7 cellular contexts compared by ENCODE assay signal in the genomic region with DNA sequence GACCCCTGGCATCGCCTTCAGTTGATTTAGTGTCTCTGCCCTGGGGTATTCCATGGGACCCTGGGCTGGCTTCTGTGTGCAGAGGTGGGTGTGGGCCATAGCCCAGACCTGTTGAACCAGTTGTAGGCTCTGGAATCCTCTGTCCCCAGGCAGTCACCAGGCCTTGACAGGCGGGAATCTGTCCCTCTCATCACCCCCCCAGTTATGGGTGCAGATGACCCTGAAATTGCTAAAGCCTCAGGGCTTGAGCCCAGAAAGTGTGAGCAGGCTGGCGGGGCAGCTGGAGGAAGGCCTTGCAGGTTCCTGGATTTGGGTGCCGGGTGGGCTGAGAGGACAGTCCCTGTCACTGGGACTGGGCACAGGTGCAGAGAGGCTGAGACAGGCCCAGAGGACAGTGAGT. TPM values are rescaled to one million over a fixed set of nuclear protein-coding genes. Genes with fewer than 3 reads are reported as not detected.
A peak's percentile ranks its signal among the peaks of the same experiment; 100 is the strongest.
DNase-seq lines count a peak whose midpoint lies in the region; ATAC-seq and TF ChIP-seq lines count a peak whose summit lies in the region.
"Not testable (repeated sequence)": the region's sequence is repeated elsewhere in the genome, so short reads cannot be mapped to it uniquely, and the experiment has no call there.

No MANE protein-coding gene starts in this region.

- peak overlapping the region; percentile 40; the same call in 1 of the 2 replicates for H3K4me2 ChIP-seq in PC-3 (ENCODE audit: low read length)

- not testable (repeated sequence) for TF ChIP-seq POLR2A in breast epithelium (IDR thresholded peaks at IDR 0.05); ovary (IDR thresholded peaks at IDR 0.05)

- H3K27me3 ChIP-seq in PC-3 (ENCODE audit: low read length); breast epithelium; left lung; ovary; upper lobe of right lung: not testable (repeated sequence)

- CTCF ChIA-PET in PC-3 (lab: Charles Lee): not testable (repeated sequence)

- H3K36me3 ChIP-seq in PC-3 (ENCODE audit: low read depth, low read length); breast epithelium; left lung; ovary; upper lobe of right lung: not testable (repeated sequence)

- not testable (repeated sequence) for TF ChIP-seq EP300 in ovary (IDR thresholded peaks at IDR 0.05)

- DNase-seq in PC-3: peak; percentile 39
- DNase-seq in breast epithelium (ENCODE audit: low spot score in 2 of 2): peak in 1 of 2 donors; percentile 60
- DNase-seq in left lung: not testable (repeated sequence)
- DNase-seq in ovary: peak in 3 of 5 donors; percentile 16 to 25 (median 22)
- peak; percentile 34 for DNase-seq in upper lobe of right lung

- not testable (repeated sequence) for H4K20me1 ChIP-seq in PC-3 (ENCODE audit: low read length)

- ATAC-seq in PC-3 (peak; percentile 3; the same call in 1 of the 2 replicates), esophagus mucosa (peak; percentile 33), left lung (peak; percentile 8)
- ATAC-seq in upper lobe of right lung: not testable (repeated sequence)

- intact Hi-C loops in PC-3 (cut with micrococcal nuclease); breast epithelium (cut with DNase I; ENCODE audit: low total_unique reads); left lung (cut with DNase I); ovary (cut with DNase I); upper lobe of right lung (cut with DNase I): not testable (repeated sequence)

- POLR2A ChIA-PET in PC-3 (lab: Charles Lee; ENCODE audit: unreplicated experiment): not testable (repeated sequence)

- WGBS in ovary, 3 donors: 92 to 93% (median 92%) methylated on average over 2 to 4 of the region's 4 CpGs

- not testable (repeated sequence) for H3K4me3 ChIP-seq in PC-3 (ENCODE audit: low read length); breast epithelium; left lung; ovary; upper lobe of right lung

- H3F3A ChIP-seq in PC-3 (ENCODE audit: low read length, unreplicated experiment): not testable (repeated sequence)

- H3K4me1 ChIP-seq in PC-3 (ENCODE audit: insufficient read depth, low read length) (peaks cover 51% of the 10 kb centered on the region), breast epithelium (peaks cover 12 to 24% of the 10 kb centered on the region in 2 donors), left lung (peaks cover 0 to 19% of the 10 kb centered on the region in 2 donors), ovary (ENCODE audit: insufficient read depth) (peaks cover 18% of the 10 kb centered on the region), upper lobe of right lung (peaks cover 16% of the 10 kb centered on the region)

- peaks cover 74% of the 10 kb centered on the region for H3K79me2 ChIP-seq in PC-3 (ENCODE audit: low read length)

- H2AFZ ChIP-seq in PC-3 (ENCODE audit: low read length): not testable (repeated sequence)

- TF ChIP-seq CTCF in C4-2B (conservative IDR thresholded peaks at IDR 0.05); PC-3 (conservative IDR thresholded peaks at IDR 0.05; ENCODE audit: low read depth, low read length); breast epithelium (IDR thresholded peaks at IDR 0.05); left lung (IDR thresholded peaks at IDR 0.05); ovary (IDR thresholded peaks at IDR 0.05); upper lobe of right lung (IDR thresholded peaks at IDR 0.05): not testable (repeated sequence)

- H3K27ac ChIP-seq in C4-2B (peak overlapping the region; percentile 68), PC-3 (ENCODE audit: low read length) (peak overlapping the region; percentile 61), breast epithelium (peak overlapping the region; percentile 80 to 85)
- not testable (repeated sequence) for H3K27ac ChIP-seq in left lung, ovary, upper lobe of right lung

- H3K9ac ChIP-seq in PC-3 (ENCODE audit: low read length): not testable (repeated sequence)

- not testable (repeated sequence) for BruUV-seq in PC-3 (replicated peaks; lab: Mats Ljungman, UMichigan)

- not testable (repeated sequence) for H3K9me3 ChIP-seq in PC-3 (ENCODE audit: low read length); breast epithelium; left lung; ovary; upper lobe of right lung

- not testable (repeated sequence) for H3K9me2 ChIP-seq in PC-3 (replicated peaks; ENCODE audit: low read length)

RNA-seq across cellular contexts. Expression of a gene that starts 27.2 kb away (rescaled TPM):
- 126 and 148 TPM in 2 replicates for total RNA-seq in PC-3 (2014; rRNA removed)
- total RNA-seq in breast epithelium: 10 to 100 TPM; 17.6 to 36.2 (median 32.8) TPM
- total RNA-seq in esophagus mucosa: 54.2 TPM
- 10 to 100 TPM; 33.1 to 35.9 TPM for total RNA-seq in left lung
- total RNA-seq in ovary: 100 to 1,000 TPM in 4 of 7 donors, 10 to 100 TPM in 3; 75.8 to 300 (median 135) TPM
- polyA plus RNA-seq in ovary: 100 to 1,000 TPM; 117 to 120 TPM
- 39.2 TPM for total RNA-seq in upper lobe of right lung
